In the genomic region with DNA sequence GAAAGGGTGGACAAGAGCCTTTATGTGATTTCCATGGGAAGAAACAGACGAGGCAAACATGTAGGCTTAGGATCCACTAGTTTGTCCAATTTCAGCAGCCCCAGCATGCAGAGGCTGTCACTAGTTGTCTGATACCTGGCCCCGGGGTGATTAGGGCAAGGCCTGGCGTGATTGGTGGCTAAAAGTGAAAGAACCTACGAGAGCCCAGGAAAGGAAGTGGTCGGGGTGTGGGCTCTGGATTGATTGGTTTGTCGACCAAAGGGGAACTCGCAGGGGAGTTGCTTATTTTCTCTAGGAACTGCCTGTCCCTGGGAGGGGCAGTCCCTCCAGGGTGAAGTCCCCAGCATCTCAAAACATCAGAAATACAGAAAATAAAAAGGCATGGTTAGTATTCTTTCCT, we compare ENCODE assay signal across 8 cellular contexts.
DNase-seq lines count a peak whose midpoint lies in the region; ATAC-seq and TF ChIP-seq lines count a peak whose summit lies in the region.

No MANE protein-coding gene starts in this region.

- intact Hi-C loops in aorta (cut with DNase I): loop anchor here in 1 of 2 donors (10.0 kb wide), 1 partner anchor 192 kb away; no protein-coding TSS in a partner anchor

- H3K4me3 Mint-ChIP-seq in activated T-cell treated with anti-CD3 and anti-CD28 coated beads, Interleukin-2, amount 50 U/mL, for 72 hours: peak overlapping the region; percentile 29 to 50
- H3K4me3 Mint-ChIP-seq in nephron progenitor cell: no peak overlapping the region
- H3K4me3 Mint-ChIP-seq in osteocyte (ENCODE audit: unreplicated experiment): no peak overlapping the region

- no peaks in the 10 kb centered on the region for H3K36me3 ChIP-seq in aorta (ENCODE audit: control insufficient read depth in 1 of 2, insufficient read depth in 2 of 2, low read length in 1 of 2)

- H3K27me3 ChIP-seq in aorta (ENCODE audit: control insufficient read depth in 1 of 2, insufficient read depth in 2 of 2, low read length in 1 of 2): no peaks in the 10 kb centered on the region

- 15 to 26% methylated on average over 7 of the region's 7 CpGs for WGBS in aorta, 2 donors

- H3K27me3 Mint-ChIP-seq in activated T-cell treated with anti-CD3 and anti-CD28 coated beads, Interleukin-2, amount 50 U/mL, for 72 hours (ENCODE audit: low read depth): peaks cover 12% of the 10 kb centered on the region
- H3K27me3 Mint-ChIP-seq in nephron progenitor cell (ENCODE audit: low read depth, poor library complexity) (peaks cover 40% of the 10 kb centered on the region), osteocyte (ENCODE audit: unreplicated experiment) (no peaks in the 10 kb centered on the region)

- no peaks in the 10 kb centered on the region for H3K4me1 ChIP-seq in aorta (ENCODE audit: control insufficient read depth in 1 of 2, insufficient read depth in 2 of 2, low read length in 2 of 2)

- in situ Hi-C loops in GM13977 (cut with MboI; ENCODE audit: low pct_unique_long_range_greater_than_20kb, low sequenced_read_pairs, unreplicated experiment): no loop called here

- no peak overlapping the region for H3K4me3 ChIP-seq in aorta (ENCODE audit: low read length in 2 of 2)

- ATAC-seq in HG02588 (IDR thresholded peaks at IDR 0.05; ENCODE audit: unreplicated experiment) (peak; percentile 99), HG02970 (IDR thresholded peaks at IDR 0.05; ENCODE audit: low FRiP score, unreplicated experiment) (no peak), aorta (ENCODE audit: low FRiP score) (no peak)
- ATAC-seq in activated T-cell treated with anti-CD3 and anti-CD28 coated beads, Interleukin-2, amount 50 U/mL, for 72 hours (replicated peaks in 1 of 2): peak; percentile 98 to 99

- no peaks in the 10 kb centered on the region for H3K36me3 Mint-ChIP-seq in activated T-cell treated with anti-CD3 and anti-CD28 coated beads, Interleukin-2, amount 50 U/mL, for 72 hours (ENCODE audit: insufficient read depth in 2 of 2)
- H3K36me3 Mint-ChIP-seq in nephron progenitor cell (ENCODE audit: low read depth) (no peaks in the 10 kb centered on the region), osteocyte (ENCODE audit: unreplicated experiment) (no peaks in the 10 kb centered on the region)

- H3K9me3 Mint-ChIP-seq in activated T-cell treated with anti-CD3 and anti-CD28 coated beads, Interleukin-2, amount 50 U/mL, for 72 hours: no peaks in the 10 kb centered on the region
- no peaks in the 10 kb centered on the region for H3K9me3 Mint-ChIP-seq in nephron progenitor cell
- peaks cover 5% of the 10 kb centered on the region for H3K9me3 Mint-ChIP-seq in osteocyte (ENCODE audit: unreplicated experiment)

- peaks cover 14% of the 10 kb centered on the region for H3K4me1 Mint-ChIP-seq in activated T-cell treated with anti-CD3 and anti-CD28 coated beads, Interleukin-2, amount 50 U/mL, for 72 hours (ENCODE audit: low read depth)
- peaks cover 17% of the 10 kb centered on the region for H3K4me1 Mint-ChIP-seq in nephron progenitor cell
- no peaks in the 10 kb centered on the region for H3K4me1 Mint-ChIP-seq in osteocyte (ENCODE audit: unreplicated experiment)

- no peak overlapping the region for H3K27ac Mint-ChIP-seq in activated T-cell treated with anti-CD3 and anti-CD28 coated beads, Interleukin-2, amount 50 U/mL, for 72 hours
- no peak overlapping the region for H3K27ac Mint-ChIP-seq in nephron progenitor cell
- no peak overlapping the region for H3K27ac Mint-ChIP-seq in osteocyte (ENCODE audit: unreplicated experiment)

- H3K27ac ChIP-seq in aorta (ENCODE audit: low read depth in 1 of 2, low read length in 2 of 2): no peak overlapping the region

- TF ChIP-seq CTCF in GM13977 (IDR thresholded peaks at IDR 0.05; ENCODE audit: extremely low read depth, insufficient read depth, missing control alignments) (no peak), nephron progenitor cell (IDR thresholded peaks at IDR 0.05) (no peak), osteocyte (IDR thresholded peaks at IDR 0.05) (no peak)

- no peaks in the 10 kb centered on the region for H3K9me3 ChIP-seq in aorta (ENCODE audit: control insufficient read depth, low read length)

- DNase-seq in GM13977 (ENCODE audit: low spot score): peak; percentile 42
- peak; percentile 88 for DNase-seq in NCI-H2227 (lab: John Stamatoyannopoulos, UW; ENCODE audit: unreplicated experiment)
- peak; percentile 57 to 63 for DNase-seq in activated T-cell treated with anti-CD3 and anti-CD28 coated beads, Interleukin-2, amount 50 U/mL, for 72 hours
- peak; percentile 18 for DNase-seq in nephron progenitor cell
- no peak for DNase-seq in osteocyte (ENCODE audit: extremely low spot score, unreplicated experiment)
- no peak for DNase-seq in aorta

Comparison
In these comparisons a context has a peak if more than half of its experiments do, and no peak if none do; other contexts are left out.
1. DNase-seq: peak in GM13977 (single experiment), NCI-H2227 (single experiment), activated T-cell treated with anti-CD3 and anti-CD28 coated beads, Interleukin-2, amount 50 U/mL, for 72 hours (2 of 2) and nephron progenitor cell (single experiment); none in osteocyte (single experiment) and aorta (0 of 2).
2. ATAC-seq: peak in HG02588 (single experiment) and activated T-cell treated with anti-CD3 and anti-CD28 coated beads, Interleukin-2, amount 50 U/mL, for 72 hours (2 of 2); none in HG02970 (single experiment) and aorta (single experiment).
3. H3K4me3 Mint-ChIP-seq: peak in activated T-cell treated with anti-CD3 and anti-CD28 coated beads, Interleukin-2, amount 50 U/mL, for 72 hours (2 of 2); none in nephron progenitor cell (single experiment) and osteocyte (single experiment).